In genomic region chr9:124222918-124223720, GRCh38 we compare ENCODE assay signal across 8 cellular contexts. TPM values are rescaled to one million over a fixed set of nuclear protein-coding genes. Genes with fewer than 3 reads are reported as not detected.
A peak's percentile ranks its signal among the peaks of the same experiment; 100 is the strongest.
DNase-seq lines count a peak whose midpoint lies in the region; ATAC-seq and TF ChIP-seq lines count a peak whose summit lies in the region.

No MANE protein-coding gene starts in this region.

- dilution Hi-C loops in mammary epithelial cell (cut with HindIII; ENCODE audit: low sequenced_read_pairs): loop anchor here (5.0 kb wide), 2 partner anchors 36 to 99 kb away; no protein-coding TSS in a partner anchor

- no peak overlapping the region for H3K27ac Mint-ChIP-seq in WTC11

- TF ChIP-seq CTCF in mammary epithelial cell (conservative IDR thresholded peaks at IDR 0.05 in 1 of 2, IDR thresholded peaks at IDR 0.05 in 1 of 2; ENCODE audit: extremely low read depth in 1 of 2, insufficient read depth in 1 of 2, low read depth in 1 of 2, low read length in 2 of 2): no peak
- no peak for TF ChIP-seq CTCF in WTC11 (IDR thresholded peaks at IDR 0.05)
- TF ChIP-seq CTCF in uterus (IDR thresholded peaks at IDR 0.05): no peak
- no peak for TF ChIP-seq CTCF in MM.1S (IDR thresholded peaks at IDR 0.05; ENCODE audit: low read length)

- H3K27me3 ChIP-seq in mammary epithelial cell (ENCODE audit: insufficient read depth, low read length) (no peaks in the 10 kb centered on the region), uterus (no peaks in the 10 kb centered on the region), MM.1S (replicated peaks; ENCODE audit: insufficient read depth, low read length) (no peaks in the 10 kb centered on the region)

- TF ChIP-seq POLR2A in uterus (IDR thresholded peaks at IDR 0.05): no peak

- intact Hi-C loops in mammary epithelial cell (cut with micrococcal nuclease) (no loop called here), left colon (cut with DNase I, micrococcal nuclease) (no loop called here), uterus (cut with DNase I; ENCODE audit: low total_unique reads) (no loop called here)

- H3K4me1 Mint-ChIP-seq in WTC11: no peaks in the 10 kb centered on the region

- DNase-seq in T47D (ENCODE audit: low read depth in 1 of 2, low spot score in 1 of 2) (peak; percentile 23 to 77), mammary epithelial cell (no peak), WTC11 (ENCODE audit: low spot score) (no peak), left colon (peak; percentile 88 to 98), uterus (peak; percentile 35 to 58), OCI-M2 (lab: John Stamatoyannopoulos, UW; ENCODE audit: unreplicated experiment) (no peak), MM.1S (no peak)
- DNase-seq in stimulated activated CD4-positive, alpha-beta T cell treated with anti-CD3 and anti-CD28 coated beads, Interleukin-4, amount 100 ng/mL, for 4 hours: no peak

- CTCF ChIA-PET in mammary epithelial cell (lab: Charles Lee; ENCODE audit: low non-redundant PET): no interaction called here
- CTCF ChIA-PET in WTC11 (lab: Charles Lee): no interaction called here

- H3F3A ChIP-seq in MM.1S (ENCODE audit: insufficient read depth, low read length): peaks cover 12% of the 10 kb centered on the region

- H3K9me3 ChIP-seq in mammary epithelial cell (replicated peaks; ENCODE audit: insufficient read depth, low read length) (no peaks in the 10 kb centered on the region), uterus (no peaks in the 10 kb centered on the region), MM.1S (replicated peaks; ENCODE audit: insufficient read depth, low read length) (no peaks in the 10 kb centered on the region)

- no peaks in the 10 kb centered on the region for H3K36me3 Mint-ChIP-seq in WTC11

- H3K9me3 Mint-ChIP-seq in WTC11: no peaks in the 10 kb centered on the region

- no peaks in the 10 kb centered on the region for H3K36me3 ChIP-seq in mammary epithelial cell (ENCODE audit: insufficient read depth, low read length)
- no peaks in the 10 kb centered on the region for H3K36me3 ChIP-seq in uterus
- H3K36me3 ChIP-seq in MM.1S (replicated peaks; ENCODE audit: insufficient read depth, low read length): no peaks in the 10 kb centered on the region

- H3K4me3 ChIP-seq in mammary epithelial cell (replicated peaks in 1 of 3; ENCODE audit: insufficient read depth in 1 of 3, low read depth in 2 of 3, low read length in 3 of 3): no peak overlapping the region
- no peak overlapping the region for H3K4me3 ChIP-seq in uterus
- H3K4me3 ChIP-seq in MM.1S (ENCODE audit: low read length): no peak overlapping the region

- 70% methylated on average over 8 of the region's 10 CpGs for WGBS in mammary epithelial cell (ENCODE audit: low coverage, missing lambda C conversion rate)

- H3K4me1 ChIP-seq in mammary epithelial cell (ENCODE audit: insufficient read depth, low read length) (no peaks in the 10 kb centered on the region), uterus (no peaks in the 10 kb centered on the region), MM.1S (ENCODE audit: low read length) (peaks cover 17% of the 10 kb centered on the region)

- no peaks in the 10 kb centered on the region for H3K9me2 ChIP-seq in MM.1S (replicated peaks; ENCODE audit: insufficient read depth, low read length)

- H3K4me3 Mint-ChIP-seq in WTC11: no peak overlapping the region

- H3K79me2 ChIP-seq in mammary epithelial cell (ENCODE audit: insufficient read depth, low read length) (no peaks in the 10 kb centered on the region), MM.1S (ENCODE audit: low read length) (no peaks in the 10 kb centered on the region)

- POLR2A ChIA-PET in WTC11 (lab: Charles Lee): no interaction called here

- in situ Hi-C loops in T47D (cut with HindIII; ENCODE audit: low pct_unique_long_range_greater_than_20kb, low sequenced_read_pairs) (no loop called here), mammary epithelial cell (cut with MboI; ENCODE audit: low sequenced_read_pairs in 2 of 2) (no loop called here)

- no TSS peak for BruUV-seq in mammary epithelial cell (replicated peaks; lab: Mats Ljungman, UMichigan)

- H4K20me1 ChIP-seq in mammary epithelial cell (ENCODE audit: insufficient read depth, low read length) (no peaks in the 10 kb centered on the region), MM.1S (ENCODE audit: insufficient read depth, low read length) (no peaks in the 10 kb centered on the region)

- H2AFZ ChIP-seq in mammary epithelial cell (ENCODE audit: low read depth, low read length) (no peak overlapping the region), MM.1S (ENCODE audit: low read length) (no peak overlapping the region)

- H3K4me2 ChIP-seq in mammary epithelial cell (ENCODE audit: insufficient read depth, low read depth, low read length): no peak overlapping the region
- H3K4me2 ChIP-seq in MM.1S (ENCODE audit: low read depth, low read length): no peak overlapping the region

- H3K27ac ChIP-seq in mammary epithelial cell (ENCODE audit: insufficient read depth, low read depth, low read length) (no peak overlapping the region), uterus (no peak overlapping the region), MM.1S (ENCODE audit: low read length) (no peak overlapping the region)

- ATAC-seq in WTC11: no peak
- peak; percentile 81 for ATAC-seq in left colon

- no peak overlapping the region for H3K9ac ChIP-seq in mammary epithelial cell (ENCODE audit: insufficient read depth, low read length)
- no peak overlapping the region for H3K9ac ChIP-seq in MM.1S (ENCODE audit: low read length)

- H3K27me3 Mint-ChIP-seq in WTC11 (ENCODE audit: low read depth): no peaks in the 10 kb centered on the region

TF ChIP-seq in WTC11, 78 proteins besides CTCF, POLR2A, EP300 and RAD21:
- TF ChIP-seq ELF4 (CRISPR knock-in tag; IDR thresholded peaks at IDR 0.05; ENCODE audit: low read depth): no peak
- TF ChIP-seq GABPB1 (CRISPR knock-in tag; IDR thresholded peaks at IDR 0.05): peak; percentile 70; the same call in 1 of the 2 replicates

RNA-seq across cellular contexts. Expression of gene NEK6, which starts 34.6 kb away (rescaled TPM):
- total RNA-seq in mammary epithelial cell: 10 to 100 TPM; 41.3 to 41.7 TPM
- polyA plus RNA-seq in mammary epithelial cell: 50.6 TPM
- polyA minus RNA-seq in mammary epithelial cell: 68.8 TPM
- 19.2 to 23.0 TPM (median 21.4 TPM) in 3 replicates for total RNA-seq in WTC11 (2021)
- 10 to 100 TPM; 50.7 to 77.7 TPM for total RNA-seq in left colon
- 10 to 100 TPM in 3 of 4 donors, 1 to 10 TPM in 1; 6.1 to 38.5 (median 34.7) TPM for total RNA-seq in uterus

Comparison
In these comparisons a context has a peak if more than half of its experiments do, and no peak if none do; other contexts are left out.
1. DNase-seq: peak in T47D (2 of 2), left colon (2 of 2) and uterus (2 of 2); none in mammary epithelial cell (single experiment), WTC11 (single experiment), stimulated activated CD4-positive, alpha-beta T cell treated with anti-CD3 and anti-CD28 coated beads, Interleukin-4, amount 100 ng/mL, for 4 hours (0 of 2), OCI-M2 (single experiment) and MM.1S (single experiment).